9 cellular contexts compared by ENCODE assay signal in the genomic region with DNA sequence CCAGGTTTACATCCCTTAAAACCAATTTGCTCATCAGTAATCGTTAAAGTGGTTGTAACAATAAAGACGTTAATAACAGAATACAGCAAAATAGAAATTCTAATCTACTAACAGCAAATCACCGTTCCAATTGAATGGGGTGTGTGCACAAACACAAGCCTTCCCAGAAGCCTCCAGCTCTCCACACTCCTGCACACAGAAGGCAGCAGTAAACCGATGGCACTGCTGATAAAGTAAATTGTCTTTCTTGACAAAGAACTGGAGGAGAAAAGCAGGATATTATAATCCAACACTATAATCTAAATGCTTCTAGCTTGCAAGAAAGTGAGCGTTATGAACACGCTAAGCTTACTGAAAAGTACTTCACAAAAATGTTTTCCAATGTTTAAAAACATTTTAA. TPM values are rescaled to one million over a fixed set of nuclear protein-coding genes. Genes with fewer than 3 reads are reported as not detected.
DNase-seq lines count a peak whose midpoint lies in the region; ATAC-seq and TF ChIP-seq lines count a peak whose summit lies in the region.
"Had no signal": no experiment of that assay in that cellular context is flagged by ENCODE, and none has a peak within 500 bp of the region (broad histone marks: within the 10 kb centered on the region; RNA-seq: fewer than 3 reads in every experiment).

No MANE protein-coding gene starts in this region.

- no peak for DNase-seq in activated CD4-positive, alpha-beta T cell treated with anti-CD3 and anti-CD28 coated beads, Interleukin-2, amount 10 ng/mL, durations not matched to agents 7 days and 5 days
- DNase-seq in activated CD4-positive, alpha-beta T cell treated with anti-CD3 and anti-CD28 coated beads, Interleukin-2, amount 50 U/mL, for 1 hour: no peak
- DNase-seq in Panc1 (ENCODE audit: low read depth, low spot score): no peak
- DNase-seq in endothelial cell (ENCODE audit: low spot score): no peak
- DNase-seq in stimulated activated naive B cell treated with anti-CD40 and anti-IgM and Interleukin-4, amounts not matched to agents 10 μg/mL and 1 μg/mL and 100 μg/mL, for 72 hours: no peak
- no peak for DNase-seq in cortex of kidney (lab: John Stamatoyannopoulos, UW)
- DNase-seq in cerebellar cortex (ENCODE audit: low spot score): no peak
- DNase-seq: nucleus accumbens had no signal

- H3K27me3 Mint-ChIP-seq in activated CD4-positive, alpha-beta T cell treated with anti-CD3 and anti-CD28 coated beads, Interleukin-2, amount 10 ng/mL, durations not matched to agents 7 days and 5 days: no peaks in the 10 kb centered on the region
- no peaks in the 10 kb centered on the region for H3K27me3 Mint-ChIP-seq in endothelial cell (ENCODE audit: unreplicated experiment)
- H3K27me3 Mint-ChIP-seq in stimulated activated naive B cell treated with anti-CD40 and anti-IgM and Interleukin-4, amounts not matched to agents 10 μg/mL and 1 μg/mL and 100 μg/mL, for 72 hours: no peaks in the 10 kb centered on the region

- CTCF ChIA-PET in activated CD4-positive, alpha-beta T cell treated with anti-CD3 and anti-CD28 coated beads, Interleukin-2, amount 10 ng/mL, durations not matched to agents 7 days and 5 days (lab: Charles Lee): no interaction called here
- CTCF ChIA-PET in Panc1 (lab: Charles Lee): no interaction called here

- H3K36me3 ChIP-seq in Panc1 (ENCODE audit: control insufficient read depth, insufficient read depth, low read length): peaks cover 8% of the 10 kb centered on the region

- no TSS peak for BruUV-seq in Panc1 (replicated peaks; lab: Mats Ljungman, UMichigan)

- H3K27me3 ChIP-seq in Panc1 (ENCODE audit: control insufficient read depth, insufficient read depth, low read length): no peaks in the 10 kb centered on the region

- peaks cover 55% of the 10 kb centered on the region for H3K36me3 Mint-ChIP-seq in activated CD4-positive, alpha-beta T cell treated with anti-CD3 and anti-CD28 coated beads, Interleukin-2, amount 10 ng/mL, durations not matched to agents 7 days and 5 days (ENCODE audit: low read depth)
- H3K36me3 Mint-ChIP-seq in endothelial cell (ENCODE audit: low read depth, unreplicated experiment): peaks cover 11% of the 10 kb centered on the region
- H3K36me3 Mint-ChIP-seq in stimulated activated naive B cell treated with anti-CD40 and anti-IgM and Interleukin-4, amounts not matched to agents 10 μg/mL and 1 μg/mL and 100 μg/mL, for 72 hours: peaks cover 33 to 40% of the 10 kb centered on the region in 2 donors

- POLR2A ChIA-PET in activated CD4-positive, alpha-beta T cell treated with anti-CD3 and anti-CD28 coated beads, Interleukin-2, amount 10 ng/mL, durations not matched to agents 7 days and 5 days (lab: Charles Lee): no interaction called here
- POLR2A ChIA-PET in Panc1 (lab: Charles Lee): interaction anchor here (0.6 to 1.0 kb wide), 2 partner anchors 311 to 349 kb away, joined by 3 to 7 read pairs; no protein-coding TSS in a partner anchor

- in situ Hi-C loops in Panc1 (cut with HindIII; ENCODE audit: low pct_unique_long_range_greater_than_20kb, low sequenced_read_pairs): no loop called here

- peaks cover 73% of the 10 kb centered on the region for H3K4me1 Mint-ChIP-seq in activated CD4-positive, alpha-beta T cell treated with anti-CD3 and anti-CD28 coated beads, Interleukin-2, amount 10 ng/mL, durations not matched to agents 7 days and 5 days
- peaks cover 57% of the 10 kb centered on the region for H3K4me1 Mint-ChIP-seq in endothelial cell (ENCODE audit: unreplicated experiment)
- peaks cover 26 to 53% of the 10 kb centered on the region in 2 donors for H3K4me1 Mint-ChIP-seq in stimulated activated naive B cell treated with anti-CD40 and anti-IgM and Interleukin-4, amounts not matched to agents 10 μg/mL and 1 μg/mL and 100 μg/mL, for 72 hours

- H3K4me3 ChIP-seq in Panc1 (ENCODE audit: low read depth in 2 of 2, low read length in 2 of 2): peak overlapping the region; percentile 15 to 50

- H3K9me3 Mint-ChIP-seq in activated CD4-positive, alpha-beta T cell treated with anti-CD3 and anti-CD28 coated beads, Interleukin-2, amount 10 ng/mL, durations not matched to agents 7 days and 5 days: no peaks in the 10 kb centered on the region
- H3K9me3 Mint-ChIP-seq in endothelial cell (ENCODE audit: unreplicated experiment): no peaks in the 10 kb centered on the region
- H3K9me3 Mint-ChIP-seq in stimulated activated naive B cell treated with anti-CD40 and anti-IgM and Interleukin-4, amounts not matched to agents 10 μg/mL and 1 μg/mL and 100 μg/mL, for 72 hours: no peaks in the 10 kb centered on the region

- intact Hi-C loops in Panc1 (cut with micrococcal nuclease; ENCODE audit: unreplicated experiment): no loop called here

- peaks cover 34% of the 10 kb centered on the region for H3K4me1 ChIP-seq in Panc1 (ENCODE audit: control insufficient read depth, insufficient read depth, low read length)

- no peak for TF ChIP-seq CTCF in Panc1 (IDR thresholded peaks at IDR 0.05)
- no peak for TF ChIP-seq CTCF in endothelial cell (IDR thresholded peaks at IDR 0.05; ENCODE audit: unreplicated experiment)

- no peaks in the 10 kb centered on the region for H3K9me3 ChIP-seq in Panc1 (ENCODE audit: control insufficient read depth, insufficient read depth, low read depth, low read length)

- H3K27ac ChIP-seq in Panc1 (ENCODE audit: low read length): peak overlapping the region; percentile 100

- peak overlapping the region; percentile 66 for H3K4me3 Mint-ChIP-seq in activated CD4-positive, alpha-beta T cell treated with anti-CD3 and anti-CD28 coated beads, Interleukin-2, amount 10 ng/mL, durations not matched to agents 7 days and 5 days
- no peak overlapping the region for H3K4me3 Mint-ChIP-seq in endothelial cell (ENCODE audit: unreplicated experiment)
- peak overlapping the region; percentile 57 to 68 for H3K4me3 Mint-ChIP-seq in stimulated activated naive B cell treated with anti-CD40 and anti-IgM and Interleukin-4, amounts not matched to agents 10 μg/mL and 1 μg/mL and 100 μg/mL, for 72 hours

- ATAC-seq in Panc1 (no peak), GM19324 (IDR thresholded peaks at IDR 0.05; ENCODE audit: low FRiP score, unreplicated experiment) (no peak)
- no peak for ATAC-seq in stimulated activated naive B cell treated with anti-CD40 and anti-IgM and Interleukin-4, amounts not matched to agents 10 μg/mL and 1 μg/mL and 100 μg/mL, for 72 hours (replicated peaks)

- peak overlapping the region; percentile 63 for H3K27ac Mint-ChIP-seq in activated CD4-positive, alpha-beta T cell treated with anti-CD3 and anti-CD28 coated beads, Interleukin-2, amount 10 ng/mL, durations not matched to agents 7 days and 5 days
- peak overlapping the region; percentile 87 for H3K27ac Mint-ChIP-seq in endothelial cell (ENCODE audit: unreplicated experiment)
- peak overlapping the region; percentile 87 for H3K27ac Mint-ChIP-seq in stimulated activated naive B cell treated with anti-CD40 and anti-IgM and Interleukin-4, amounts not matched to agents 10 μg/mL and 1 μg/mL and 100 μg/mL, for 72 hours

RNA-seq across cellular contexts. Expression of a gene that starts 7.0 kb away (rescaled TPM):
- 10 to 100 TPM; 97.5 to 99.7 TPM for total RNA-seq in activated CD4-positive, alpha-beta T cell treated with anti-CD3 and anti-CD28 coated beads, Interleukin-2, amount 10 ng/mL, durations not matched to agents 7 days and 5 days
- total RNA-seq in Panc1 (2021; ENCODE audit: unreplicated experiment): 210 TPM
- 80.1 TPM for polyA plus RNA-seq in Panc1 (2012; ENCODE audit: insufficient read length)
- total RNA-seq in endothelial cell (ENCODE audit: unreplicated experiment): 76.7 TPM
